ENCODE assay signal across 20 cellular contexts in the genomic region with DNA sequence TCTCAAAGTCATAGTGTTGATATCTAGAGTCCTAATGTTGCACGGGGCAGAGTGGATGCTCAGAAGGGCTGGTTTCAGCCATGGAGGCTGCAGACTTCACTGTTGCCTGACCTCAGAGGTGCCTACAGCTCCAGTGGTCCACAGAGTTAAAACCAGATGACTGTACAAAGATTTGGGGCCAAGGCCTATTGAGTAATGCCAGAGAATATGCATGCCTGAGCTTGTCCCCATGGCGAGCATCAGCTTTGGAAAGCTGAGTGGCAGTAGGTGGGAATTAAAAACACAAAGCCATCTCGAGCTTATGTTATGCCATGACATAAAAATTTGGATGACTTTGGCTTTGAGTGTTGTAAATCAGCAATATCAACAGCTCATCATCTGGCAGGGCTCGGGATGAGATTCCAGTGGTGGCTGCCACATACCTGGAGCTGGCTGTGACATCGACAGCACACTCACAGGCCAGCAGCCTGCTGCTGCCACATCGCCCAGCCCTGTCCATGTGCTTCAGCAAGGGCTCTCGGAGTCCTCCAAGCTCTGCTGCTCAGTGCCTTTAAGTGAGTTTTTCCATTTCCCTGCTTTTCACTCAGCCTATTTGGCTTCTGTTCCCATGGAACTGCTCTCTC.
A peak's percentile ranks its signal among the peaks of the same experiment; 100 is the strongest.
DNase-seq lines count a peak whose midpoint lies in the region; ATAC-seq and TF ChIP-seq lines count a peak whose summit lies in the region.
"Had no signal": no experiment of that assay in that cellular context is flagged by ENCODE, and none has a peak within 500 bp of the region (broad histone marks: within the 10 kb centered on the region; RNA-seq: fewer than 3 reads in every experiment).

No MANE protein-coding gene starts in this region.

- no peaks in the 10 kb centered on the region for H4K20me1 ChIP-seq in osteoblast (ENCODE audit: insufficient read depth, low read length)

- TF ChIP-seq POLR2A in GM18505 (IDR thresholded peaks at IDR 0.05; ENCODE audit: borderline replicate concordance, extremely low read depth, insufficient read depth, insufficient read length), result no peak

- no peaks in the 10 kb centered on the region for H3K9me3 ChIP-seq in MG63
- no peaks in the 10 kb centered on the region for H3K9me3 ChIP-seq in osteoblast (ENCODE audit: low read depth, low read length)
- H3K9me3 ChIP-seq: A549, SJCRH30 had no signal

- peaks cover 9 to 22% of the 10 kb centered on the region in 2 donors for H3K9me3 Mint-ChIP-seq in effector memory CD8-positive, alpha-beta T cell
- no peaks in the 10 kb centered on the region for H3K9me3 Mint-ChIP-seq in stimulated activated naive B cell treated with anti-CD40 and anti-IgM and Interleukin-4, amounts not matched to agents 10 μg/mL and 1 μg/mL and 100 μg/mL, for 72 hours
- H3K9me3 Mint-ChIP-seq: CD14-positive monocyte had no signal

- H3K4me3 Mint-ChIP-seq in effector memory CD8-positive, alpha-beta T cell, result no peak overlapping the region
- no peak overlapping the region for H3K4me3 Mint-ChIP-seq in stimulated activated naive B cell treated with anti-CD40 and anti-IgM and Interleukin-4, amounts not matched to agents 10 μg/mL and 1 μg/mL and 100 μg/mL, for 72 hours
- H3K4me3 Mint-ChIP-seq: CD14-positive monocyte had no signal

- DNase-seq in EH (ENCODE audit: low read depth) (peak; percentile 20), MG63 (peak; percentile 18), epithelial cell of esophagus (ENCODE audit: low read depth) (peak; percentile 57), osteoblast (ENCODE audit: insufficient read length, low spot score, missing footprints) (no peak)
- no peak for DNase-seq in effector memory CD8-positive, alpha-beta T cell
- no peak for DNase-seq in stimulated activated naive B cell treated with anti-CD40 and anti-IgM and Interleukin-4, amounts not matched to agents 10 μg/mL and 1 μg/mL and 100 μg/mL, for 72 hours
- DNase-seq: DMS79, HCEC 1CT, Kasumi-1, NCI-H1092 treated with DMSO at 0.1 percent for 48 hours, NCI-H146, NCI-H2081 treated with DMSO at 0.1 percent for 48 hours, NCI-H226, NCI-H524 treated with DMSO at 0.1 percent for 48 hours, PC-9, SJCRH30 had no signal

- no peaks in the 10 kb centered on the region for H3K36me3 ChIP-seq in MG63
- H3K36me3 ChIP-seq in osteoblast (ENCODE audit: insufficient read depth, low read length), result no peaks in the 10 kb centered on the region
- H3K36me3 ChIP-seq: SJCRH30 had no signal

- no peaks in the 10 kb centered on the region for H3K4me1 Mint-ChIP-seq in effector memory CD8-positive, alpha-beta T cell (ENCODE audit: low read depth in 2 of 2)
- no peaks in the 10 kb centered on the region for H3K4me1 Mint-ChIP-seq in stimulated activated naive B cell treated with anti-CD40 and anti-IgM and Interleukin-4, amounts not matched to agents 10 μg/mL and 1 μg/mL and 100 μg/mL, for 72 hours
- H3K4me1 Mint-ChIP-seq: CD14-positive monocyte had no signal

- no peak overlapping the region for H3K4me2 ChIP-seq in osteoblast (ENCODE audit: insufficient read depth, low read length)
- H3K4me2 ChIP-seq: A549, PC-9 had no signal

- no peak overlapping the region for H3K27ac Mint-ChIP-seq in effector memory CD8-positive, alpha-beta T cell
- no peak overlapping the region for H3K27ac Mint-ChIP-seq in stimulated activated naive B cell treated with anti-CD40 and anti-IgM and Interleukin-4, amounts not matched to agents 10 μg/mL and 1 μg/mL and 100 μg/mL, for 72 hours
- H3K27ac Mint-ChIP-seq: CD14-positive monocyte had no signal

- no peak overlapping the region for H3K4me3 ChIP-seq in MG63
- no peak overlapping the region for H3K4me3 ChIP-seq in epithelial cell of esophagus (ENCODE audit: low read length)
- H3K4me3 ChIP-seq in osteoblast (ENCODE audit: insufficient read depth, low read length), result no peak overlapping the region
- H3K4me3 ChIP-seq: A549, PC-9, SJCRH30 had no signal

- ATAC-seq in GM18505 (IDR thresholded peaks at IDR 0.05; ENCODE audit: unreplicated experiment) (no peak), GM21717 (IDR thresholded peaks at IDR 0.05; ENCODE audit: unreplicated experiment) (no peak)
- no peak for ATAC-seq in effector memory CD8-positive, alpha-beta T cell (replicated peaks)
- ATAC-seq in stimulated activated naive B cell treated with anti-CD40 and anti-IgM and Interleukin-4, amounts not matched to agents 10 μg/mL and 1 μg/mL and 100 μg/mL, for 72 hours (replicated peaks), result no peak
- ATAC-seq: A549 had no signal

- no peaks in the 10 kb centered on the region for H3K27me3 Mint-ChIP-seq in effector memory CD8-positive, alpha-beta T cell
- H3K27me3 Mint-ChIP-seq in stimulated activated naive B cell treated with anti-CD40 and anti-IgM and Interleukin-4, amounts not matched to agents 10 μg/mL and 1 μg/mL and 100 μg/mL, for 72 hours, result peaks cover 0 to 5% of the 10 kb centered on the region in 2 donors

- no peak for TF ChIP-seq CTCF in epithelial cell of esophagus (IDR thresholded peaks at IDR 0.05; ENCODE audit: insufficient read depth, low read depth, low read length, missing control alignments)
- TF ChIP-seq CTCF in osteoblast (IDR thresholded peaks at IDR 0.05; ENCODE audit: extremely low read depth, low read depth, low read length), result no peak

- no peaks in the 10 kb centered on the region for H3K36me3 Mint-ChIP-seq in effector memory CD8-positive, alpha-beta T cell (ENCODE audit: insufficient read depth)
- H3K36me3 Mint-ChIP-seq in stimulated activated naive B cell treated with anti-CD40 and anti-IgM and Interleukin-4, amounts not matched to agents 10 μg/mL and 1 μg/mL and 100 μg/mL, for 72 hours, result no peaks in the 10 kb centered on the region
- H3K36me3 Mint-ChIP-seq: CD14-positive monocyte had no signal

- no peaks in the 10 kb centered on the region for H3K4me1 ChIP-seq in osteoblast (ENCODE audit: insufficient read depth, low read length)
- H3K4me1 ChIP-seq: SJCRH30 had no signal

- H2AFZ ChIP-seq in osteoblast (ENCODE audit: low read length), result peak overlapping the region; percentile 48
- H2AFZ ChIP-seq: PC-9 had no signal

- H3K27me3 ChIP-seq in MG63 (no peaks in the 10 kb centered on the region), osteoblast (ENCODE audit: insufficient read depth, low read length) (peaks cover 41% of the 10 kb centered on the region)
- H3K27me3 ChIP-seq: SJCRH30 had no signal

- H3K27ac ChIP-seq in osteoblast (ENCODE audit: low read depth, low read length), result no peak overlapping the region
- H3K27ac ChIP-seq: PC-9, SJCRH30 had no signal

- H3K79me2 ChIP-seq in osteoblast (ENCODE audit: insufficient read depth, low read length), result no peaks in the 10 kb centered on the region

Comparison
In these comparisons a context has a peak if more than half of its experiments do, and no peak if none do; other contexts are left out.
1. DNase-seq: peak in EH (single experiment), MG63 (single experiment) and epithelial cell of esophagus (single experiment); none in osteoblast (single experiment), effector memory CD8-positive, alpha-beta T cell (0 of 3) and stimulated activated naive B cell treated with anti-CD40 and anti-IgM and Interleukin-4, amounts not matched to agents 10 μg/mL and 1 μg/mL and 100 μg/mL, for 72 hours (single experiment).